2 cellular contexts compared by ENCODE assay signal in the genomic region with DNA sequence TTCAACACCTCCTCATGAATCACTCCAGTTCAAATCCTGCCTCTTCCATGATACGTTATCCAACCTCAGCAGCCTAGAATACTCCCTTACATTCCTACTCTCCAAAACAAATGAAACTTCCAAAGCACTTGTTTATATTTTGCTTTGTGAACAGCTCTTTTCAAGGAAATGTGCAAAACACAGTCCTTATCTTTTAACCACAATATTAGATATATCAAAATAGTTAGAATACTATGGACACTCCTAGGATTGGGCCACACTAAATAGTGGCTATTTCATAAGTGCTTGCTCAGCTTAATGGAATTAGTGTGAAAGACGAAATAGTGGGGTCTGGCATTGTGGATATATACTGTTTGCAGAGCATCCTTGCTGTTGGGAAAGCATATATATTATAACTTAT.
TF ChIP-seq lines count a peak whose summit lies in the region.

No MANE protein-coding gene starts in this region.

TF ChIP-seq in HepG2, 621 proteins besides CTCF, POLR2A, EP300 and RAD21:
- no peak for TF ChIP-seq PHF20 (CRISPR knock-in tag; IDR thresholded peaks at IDR 0.05)
- no peak for TF ChIP-seq SIX4 (CRISPR knock-in tag; IDR thresholded peaks at IDR 0.05)
- no peak for TF ChIP-seq ZMAT3 (CRISPR knock-in tag; conservative IDR thresholded peaks at IDR 0.05)
- TF ChIP-seq ZSCAN20 (CRISPR knock-in tag; IDR thresholded peaks at IDR 0.05; ENCODE audit: borderline replicate concordance) = no peak
- no peak for TF ChIP-seq ZNF614 (CRISPR knock-in tag; IDR thresholded peaks at IDR 0.05; ENCODE audit: borderline replicate concordance)
- TF ChIP-seq, protein P1, sequence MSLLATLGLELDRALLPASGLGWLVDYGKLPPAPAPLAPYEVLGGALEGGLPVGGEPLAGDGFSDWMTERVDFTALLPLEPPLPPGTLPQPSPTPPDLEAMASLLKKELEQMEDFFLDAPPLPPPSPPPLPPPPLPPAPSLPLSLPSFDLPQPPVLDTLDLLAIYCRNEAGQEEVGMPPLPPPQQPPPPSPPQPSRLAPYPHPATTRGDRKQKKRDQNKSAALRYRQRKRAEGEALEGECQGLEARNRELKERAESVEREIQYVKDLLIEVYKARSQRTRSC (CRISPR knock-in tag; IDR thresholded peaks at IDR 0.05; ENCODE audit: low read depth) = no peak
- no peak for TF ChIP-seq KDM6A (CRISPR knock-in tag; IDR thresholded peaks at IDR 0.05; ENCODE audit: low read depth)
- peak in 1 of 2 experiments; percentile 37; a peak in 1 of 4 replicates for TF ChIP-seq MAFK (conservative IDR thresholded peaks at IDR 0.05 in 1 of 2, IDR thresholded peaks at IDR 0.05 in 1 of 2; ENCODE audit: low read length in 2 of 2)
- no peak for TF ChIP-seq DNMT3B (CRISPR knock-in tag; conservative IDR thresholded peaks at IDR 0.05)
- TF ChIP-seq ZNF607 (CRISPR knock-in tag; IDR thresholded peaks at IDR 0.05; ENCODE audit: borderline replicate concordance) = no peak
- no peak for TF ChIP-seq CBFB (CRISPR knock-in tag; IDR thresholded peaks at IDR 0.05)
- no peak for TF ChIP-seq FOXA1 (IDR thresholded peaks at IDR 0.05)
- no peak for TF ChIP-seq FOXA1 (CRISPR knock-in tag; IDR thresholded peaks at IDR 0.05)
- TF ChIP-seq, protein P2, sequence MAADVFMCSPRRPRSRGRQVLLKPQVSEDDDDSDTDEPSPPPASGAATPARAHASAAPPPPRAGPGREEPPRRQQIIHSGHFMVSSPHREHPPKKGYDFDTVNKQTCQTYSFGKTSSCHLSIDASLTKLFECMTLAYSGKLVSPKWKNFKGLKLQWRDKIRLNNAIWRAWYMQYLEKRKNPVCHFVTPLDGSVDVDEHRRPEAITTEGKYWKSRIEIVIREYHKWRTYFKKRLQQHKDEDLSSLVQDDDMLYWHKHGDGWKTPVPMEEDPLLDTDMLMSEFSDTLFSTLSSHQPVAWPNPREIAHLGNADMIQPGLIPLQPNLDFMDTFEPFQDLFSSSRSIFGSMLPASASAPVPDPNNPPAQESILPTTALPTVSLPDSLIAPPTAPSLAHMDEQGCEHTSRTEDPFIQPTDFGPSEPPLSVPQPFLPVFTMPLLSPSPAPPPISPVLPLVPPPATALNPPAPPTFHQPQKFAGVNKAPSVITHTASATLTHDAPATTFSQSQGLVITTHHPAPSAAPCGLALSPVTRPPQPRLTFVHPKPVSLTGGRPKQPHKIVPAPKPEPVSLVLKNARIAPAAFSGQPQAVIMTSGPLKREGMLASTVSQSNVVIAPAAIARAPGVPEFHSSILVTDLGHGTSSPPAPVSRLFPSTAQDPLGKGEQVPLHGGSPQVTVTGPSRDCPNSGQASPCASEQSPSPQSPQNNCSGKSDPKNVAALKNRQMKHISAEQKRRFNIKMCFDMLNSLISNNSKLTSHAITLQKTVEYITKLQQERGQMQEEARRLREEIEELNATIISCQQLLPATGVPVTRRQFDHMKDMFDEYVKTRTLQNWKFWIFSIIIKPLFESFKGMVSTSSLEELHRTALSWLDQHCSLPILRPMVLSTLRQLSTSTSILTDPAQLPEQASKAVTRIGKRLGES (CRISPR knock-in tag; IDR thresholded peaks at IDR 0.05; ENCODE audit: borderline replicate concordance) = no peak
- 0 out of 2 replicates have a peak, but pooled peaks have one; percentile 14 for TF ChIP-seq MAFF (IDR thresholded peaks at IDR 0.05; ENCODE audit: low read depth, low read length)
- TF ChIP-seq, protein P3, sequence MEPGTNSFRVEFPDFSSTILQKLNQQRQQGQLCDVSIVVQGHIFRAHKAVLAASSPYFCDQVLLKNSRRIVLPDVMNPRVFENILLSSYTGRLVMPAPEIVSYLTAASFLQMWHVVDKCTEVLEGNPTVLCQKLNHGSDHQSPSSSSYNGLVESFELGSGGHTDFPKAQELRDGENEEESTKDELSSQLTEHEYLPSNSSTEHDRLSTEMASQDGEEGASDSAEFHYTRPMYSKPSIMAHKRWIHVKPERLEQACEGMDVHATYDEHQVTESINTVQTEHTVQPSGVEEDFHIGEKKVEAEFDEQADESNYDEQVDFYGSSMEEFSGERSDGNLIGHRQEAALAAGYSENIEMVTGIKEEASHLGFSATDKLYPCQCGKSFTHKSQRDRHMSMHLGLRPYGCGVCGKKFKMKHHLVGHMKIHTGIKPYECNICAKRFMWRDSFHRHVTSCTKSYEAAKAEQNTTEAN (CRISPR knock-in tag; conservative IDR thresholded peaks at IDR 0.05) = no peak

TF ChIP-seq in K562, 482 proteins besides CTCF, POLR2A, EP300 and RAD21:
- TF ChIP-seq HNRNPLL (IDR thresholded peaks at IDR 0.05; ENCODE audit: low read depth, low read length, poor library complexity, severe bottlenecking) (no peak), ADNP (tag; IDR thresholded peaks at IDR 0.05) (no peak), ZNF79 (CRISPR knock-in tag; IDR thresholded peaks at IDR 0.05; ENCODE audit: low read depth) (no peak), SAFB (IDR thresholded peaks at IDR 0.05; ENCODE audit: borderline replicate concordance, low read depth, low read length) (no peak), EGR1 (conservative IDR thresholded peaks at IDR 0.05) (no peak), ZNF316 (IDR thresholded peaks at IDR 0.05) (peak; percentile 28; the same call in 1 of the 2 replicates)
